ENCODE assay signal across 24 cellular contexts in genomic region chr12:94789510-94790225, GRCh38.
"Had no signal": no experiment of that assay in that cellular context is flagged by ENCODE, and none has a peak within 500 bp of the region (broad histone marks: within the 10 kb centered on the region; RNA-seq: fewer than 3 reads in every experiment).

No MANE protein-coding gene starts in this region.

- H3K9me3 Mint-ChIP-seq: dendritic cell treated with granulocyte-macrophage colony-stimulating factor and Interleukin-4, amounts not matched to agents 40 ng/mL and 50 ng/mL, for 4 days; natural killer cell treated with Interleukin-12 subunit alpha and Interleukin-12 subunit beta and Interleukin-15 and Interleukin-18, amount 100 ng/mL, for 72 hours had no signal

- H3K4me3 Mint-ChIP-seq: dendritic cell treated with granulocyte-macrophage colony-stimulating factor and Interleukin-4, amounts not matched to agents 40 ng/mL and 50 ng/mL, for 4 days; mesothelial cell of epicardium; naive B cell; natural killer cell treated with Interleukin-12 subunit alpha and Interleukin-12 subunit beta and Interleukin-15 and Interleukin-18, amount 100 ng/mL, for 72 hours; stimulated activated memory B cell treated with anti-CD40 and anti-IgM and Interleukin-4, amounts not matched to agents 10 μg/mL and 1 μg/mL and 100 μg/mL, for 72 hours had no signal

- DNase-seq: colonic mucosa; effector memory CD4-positive, alpha-beta T cell; kidney; left cardiac atrium; left lung; mesenchymal stem cell; mucosa of descending colon; naive B cell; nucleus accumbens; posterior cingulate gyrus; psoas muscle; right cardiac atrium; sigmoid colon; spleen; stimulated activated CD4-positive, alpha-beta T cell treated with anti-CD3 and anti-CD28 coated beads, Interleukin-4, amount 100 ng/mL, for 4 hours; stimulated activated naive CD8-positive, alpha-beta T cell treated with anti-CD3 and anti-CD28 coated beads, Interleukin-15, Interleukin-2, amounts not matched to agents 100 U/mL and 50 U/mL, for 24 hours; substantia nigra; testis; tibial artery; upper lobe of left lung had no signal

- H3K36me3 Mint-ChIP-seq: mesothelial cell of epicardium; natural killer cell treated with Interleukin-12 subunit alpha and Interleukin-12 subunit beta and Interleukin-15 and Interleukin-18, amount 100 ng/mL, for 72 hours had no signal

- H3K4me3 ChIP-seq: colonic mucosa, left lung, mucosa of descending colon, psoas muscle, sigmoid colon, spleen, testis, tibial artery, upper lobe of left lung had no signal

- H3K27ac Mint-ChIP-seq: dendritic cell treated with granulocyte-macrophage colony-stimulating factor and Interleukin-4, amounts not matched to agents 40 ng/mL and 50 ng/mL, for 4 days; mesothelial cell of epicardium; natural killer cell treated with Interleukin-12 subunit alpha and Interleukin-12 subunit beta and Interleukin-15 and Interleukin-18, amount 100 ng/mL, for 72 hours had no signal

- H3K27me3 Mint-ChIP-seq: dendritic cell treated with granulocyte-macrophage colony-stimulating factor and Interleukin-4, amounts not matched to agents 40 ng/mL and 50 ng/mL, for 4 days; naive B cell; stimulated activated memory B cell treated with anti-CD40 and anti-IgM and Interleukin-4, amounts not matched to agents 10 μg/mL and 1 μg/mL and 100 μg/mL, for 72 hours had no signal
